Comparison of ENCODE assay signal across 8 cellular contexts in the genomic region with DNA sequence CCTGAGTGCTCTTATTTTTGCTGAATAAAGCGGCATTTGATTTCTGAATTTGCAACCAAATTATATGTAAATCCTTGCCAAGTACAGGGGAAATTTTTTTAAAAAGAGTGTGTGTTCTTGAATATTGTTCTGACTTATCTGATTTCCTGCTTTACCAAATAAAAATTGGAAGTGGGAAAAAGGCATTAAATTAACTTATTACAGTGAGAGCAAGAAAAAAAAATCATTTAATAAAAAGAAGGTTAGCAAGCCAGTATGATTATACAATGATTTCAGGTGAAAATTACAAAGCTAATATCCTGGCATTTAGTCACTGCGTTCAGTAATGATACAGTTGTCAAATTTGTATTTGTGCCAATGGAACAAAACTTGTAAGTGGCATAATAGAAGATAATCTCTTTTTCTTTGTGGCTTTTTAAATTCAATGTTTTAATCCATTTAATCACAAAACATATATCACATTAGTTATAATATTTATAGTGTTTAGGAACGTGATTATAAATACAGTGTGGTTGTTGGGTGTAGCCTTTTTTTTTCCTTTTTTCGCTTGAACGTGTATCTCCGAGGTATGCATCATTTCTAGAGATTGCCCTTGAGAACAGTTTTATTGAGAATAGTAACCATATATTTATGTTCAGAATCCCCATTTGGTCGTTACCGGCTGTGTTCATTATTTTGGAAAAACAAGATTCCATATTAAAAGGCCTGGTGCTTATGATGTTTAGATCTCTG.
DNase-seq lines count a peak whose midpoint lies in the region; ATAC-seq, FAIRE-seq and TF ChIP-seq lines count a peak whose summit lies in the region.

No MANE protein-coding gene starts in this region.

- H3K4me3 ChIP-seq in GM23248 (peak overlapping the region; percentile 76), astrocyte of the spinal cord (ENCODE audit: low read depth, low read length) (peak overlapping the region; percentile 66), muscle layer of colon (ENCODE audit: low read depth in 1 of 2, low read length in 2 of 2) (peak overlapping the region in 1 of 2 donors; percentile 66)

- H3K9me3 ChIP-seq in GM23248 (ENCODE audit: low read depth): no peaks in the 10 kb centered on the region
- H3K9me3 ChIP-seq in muscle layer of colon (ENCODE audit: low read length): no peaks in the 10 kb centered on the region

- H3K4me2 ChIP-seq in GM23248 (ENCODE audit: unreplicated experiment): peak overlapping the region; percentile 99

- H3K27me3 ChIP-seq in GM23248 (replicated peaks; ENCODE audit: insufficient read depth) (no peaks in the 10 kb centered on the region), muscle layer of colon (ENCODE audit: control insufficient read depth in 1 of 2, insufficient read depth in 2 of 2, low read length in 2 of 2) (no peaks in the 10 kb centered on the region)

- peak overlapping the region; percentile 97 for H3K9ac ChIP-seq in GM23248
- H3K9ac ChIP-seq in muscle layer of colon (ENCODE audit: low read length): peak overlapping the region; percentile 98

- in situ Hi-C loops in GM23248 (cut with MboI) (no loop called here), astrocyte of the spinal cord (cut with HindIII; ENCODE audit: low sequenced_read_pairs) (no loop called here)

- ATAC-seq in GM18520 (IDR thresholded peaks at IDR 0.05; ENCODE audit: unreplicated experiment): no peak

- H4K20me1 ChIP-seq in GM23248 (ENCODE audit: insufficient read depth): no peaks in the 10 kb centered on the region

- H3K27ac ChIP-seq in 22Rv1 (peak overlapping the region; percentile 100), GM23248 (peak overlapping the region; percentile 100), muscle layer of colon (ENCODE audit: low read depth, low read length) (peak overlapping the region; percentile 92)

- no peak for TF ChIP-seq POLR2A in GM12891 (IDR thresholded peaks at IDR 0.05; ENCODE audit: low read depth, low read length)

- DNase-seq in GM23248: peak; percentile 71
- peak; percentile 31 for DNase-seq in astrocyte of the spinal cord (ENCODE audit: low read depth, low spot score)
- DNase-seq in NCI-H345 treated with DMSO at 0.1 percent for 48 hours (lab: John Stamatoyannopoulos, UW; ENCODE audit: unreplicated experiment): no peak
- no peak for DNase-seq in GM12891 (ENCODE audit: insufficient read length, low spot score)
- no peak for DNase-seq in NOMO-1 treated with dmso at 0.1 percent for 144 hours (lab: John Stamatoyannopoulos, UW; ENCODE audit: unreplicated experiment)

- no peak overlapping the region for H2AFZ ChIP-seq in GM23248

- 4 to 8% methylated on average over 8 of the region's 8 CpGs for WGBS in GM23248 (ENCODE audit: low coverage in 1 of 2, low lambda C conversion rate in 2 of 2, missing lambda C conversion rate in 2 of 2), 2 experiments

- TF ChIP-seq CTCF in 22Rv1 (IDR thresholded peaks at IDR 0.05): no peak
- no peak for TF ChIP-seq CTCF in astrocyte of the spinal cord (IDR thresholded peaks at IDR 0.05; ENCODE audit: low read depth, low read length)

- H3K9me2 ChIP-seq in GM23248 (ENCODE audit: insufficient read depth): no peaks in the 10 kb centered on the region

- FAIRE-seq in GM12891 (lab: Jason Lieb, UNC): no peak

- peaks cover 88% of the 10 kb centered on the region for H3K79me2 ChIP-seq in GM23248 (ENCODE audit: insufficient read depth)

- peaks cover 10% of the 10 kb centered on the region for H3K36me3 ChIP-seq in GM23248 (ENCODE audit: low read depth)
- no peaks in the 10 kb centered on the region for H3K36me3 ChIP-seq in muscle layer of colon (ENCODE audit: insufficient read depth, low read length)

- H3K4me1 ChIP-seq in GM23248 (ENCODE audit: insufficient read depth) (peaks cover 51% of the 10 kb centered on the region), muscle layer of colon (ENCODE audit: insufficient read depth, low read length) (peaks cover 57% of the 10 kb centered on the region)

- H3F3A ChIP-seq in GM23248 (ENCODE audit: insufficient read depth): peaks cover 44% of the 10 kb centered on the region

TF ChIP-seq in GM12891, 5 proteins besides CTCF, POLR2A, EP300 and RAD21:
- TF ChIP-seq POLR2AphosphoS5 (IDR thresholded peaks at IDR 0.05; ENCODE audit: low read depth, low read length): no peak
- no peak for TF ChIP-seq PAX5 (IDR thresholded peaks at IDR 0.05; ENCODE audit: insufficient read depth, low read length, severe bottlenecking)
- TF ChIP-seq SPI1 (IDR thresholded peaks at IDR 0.05; ENCODE audit: low read depth, low read length): no peak

Comparison
In these comparisons a context has a peak if more than half of its experiments do, and no peak if none do; other contexts are left out.
1. DNase-seq: peak in GM23248 (single experiment) and astrocyte of the spinal cord (single experiment); none in NCI-H345 treated with DMSO at 0.1 percent for 48 hours (single experiment), GM12891 (single experiment) and NOMO-1 treated with dmso at 0.1 percent for 144 hours (single experiment).
2. Peak in every context shown above with its lines, with median percentiles within 50 percentile points of each other: H3K27ac ChIP-seq.